In genomic region chr3:48465531-48466378, GRCh38 we compare ENCODE assay signal across 8 cellular contexts. TPM values are rescaled to one million over a fixed set of nuclear protein-coding genes. Genes with fewer than 3 reads are reported as not detected.
A peak's percentile ranks its signal among the peaks of the same experiment; 100 is the strongest.
DNase-seq lines count a peak whose midpoint lies in the region; ATAC-seq, FAIRE-seq and TF ChIP-seq lines count a peak whose summit lies in the region.

No MANE protein-coding gene starts in this region.

- peak overlapping the region; percentile 10 for H2AFZ ChIP-seq in fibroblast of lung (ENCODE audit: low read length)

- H3K27me3 ChIP-seq in HUES48 (ENCODE audit: control insufficient read depth, insufficient read depth, low read length) = no peaks in the 10 kb centered on the region
- H3K27me3 ChIP-seq in fibroblast of lung (ENCODE audit: control insufficient read depth, insufficient read depth, low read length) = no peaks in the 10 kb centered on the region

- H3K27ac ChIP-seq in HUES48 (ENCODE audit: low read depth, low read length) (peak overlapping the region; percentile 99), fibroblast of lung (ENCODE audit: insufficient read depth, low read length) (peak overlapping the region; percentile 100)

- peak overlapping the region; percentile 91 for H3K4me2 ChIP-seq in fibroblast of lung (ENCODE audit: extremely low read depth, insufficient read depth, low read length)

- H3K4me3 ChIP-seq in HUES48 (ENCODE audit: low read depth, low read length) = no peak overlapping the region
- H3K4me3 ChIP-seq in fibroblast of lung (replicated peaks in 1 of 4; ENCODE audit: control extremely low read depth in 1 of 4, insufficient read depth in 1 of 4, low read depth in 3 of 4, low read length in 4 of 4) = peak overlapping the region; percentile 50 to 66 (median 64)

- no peaks in the 10 kb centered on the region for H3K9me3 ChIP-seq in HUES48 (ENCODE audit: control insufficient read depth, insufficient read depth, low read length)
- no peaks in the 10 kb centered on the region for H3K9me3 ChIP-seq in fibroblast of lung (ENCODE audit: control insufficient read depth, insufficient read depth, low read depth, low read length)

- H4K20me1 ChIP-seq in fibroblast of lung (ENCODE audit: control insufficient read depth, extremely low read depth, insufficient read depth, low read length) = no peaks in the 10 kb centered on the region

- DNase-seq in D721Med (ENCODE audit: insufficient read length, low spot score) (peak; percentile 66), RKO (ENCODE audit: low spot score) (peak; percentile 93), fibroblast of lung (ENCODE audit: low read depth in 2 of 2) (peak; percentile 100), naive B cell (peak; percentile 91)
- DNase-seq in activated T-helper 2 cell treated with anti-CD3 and anti-CD28 coated beads, Interferon-gamma antibody, Interleukin-2, Interleukin-4, amounts not matched to agents 10 μg/mL and 5 μg/mL and 100 μg/mL, durations not matched to agents 14 hours and 24 hours and 36 hours (ENCODE audit: low spot score) = peak; percentile 80
- DNase-seq in stimulated activated naive B cell treated with anti-CD40 and anti-IgM and Interleukin-4, amounts not matched to agents 10 μg/mL and 1 μg/mL and 100 μg/mL, for 72 hours = peak; percentile 89

- peaks cover 54% of the 10 kb centered on the region for H3K36me3 Mint-ChIP-seq in activated T-helper 2 cell treated with anti-CD3 and anti-CD28 coated beads, Interferon-gamma antibody, Interleukin-2, Interleukin-4, amounts not matched to agents 10 μg/mL and 5 μg/mL and 100 μg/mL, durations not matched to agents 14 hours and 24 hours and 36 hours (ENCODE audit: low read depth)
- no peaks in the 10 kb centered on the region for H3K36me3 Mint-ChIP-seq in naive B cell
- peaks cover 21 to 52% of the 10 kb centered on the region in 2 donors for H3K36me3 Mint-ChIP-seq in stimulated activated naive B cell treated with anti-CD40 and anti-IgM and Interleukin-4, amounts not matched to agents 10 μg/mL and 1 μg/mL and 100 μg/mL, for 72 hours

- no peaks in the 10 kb centered on the region for H3K27me3 Mint-ChIP-seq in activated T-helper 2 cell treated with anti-CD3 and anti-CD28 coated beads, Interferon-gamma antibody, Interleukin-2, Interleukin-4, amounts not matched to agents 10 μg/mL and 5 μg/mL and 100 μg/mL, durations not matched to agents 14 hours and 24 hours and 36 hours (ENCODE audit: low read depth)
- no peaks in the 10 kb centered on the region for H3K27me3 Mint-ChIP-seq in naive B cell
- H3K27me3 Mint-ChIP-seq in stimulated activated naive B cell treated with anti-CD40 and anti-IgM and Interleukin-4, amounts not matched to agents 10 μg/mL and 1 μg/mL and 100 μg/mL, for 72 hours = no peaks in the 10 kb centered on the region

- intact Hi-C loops in activated T-helper 2 cell treated with anti-CD3 and anti-CD28 coated beads, Interferon-gamma antibody, Interleukin-2, Interleukin-4, amounts not matched to agents 10 μg/mL and 5 μg/mL and 100 μg/mL, durations not matched to agents 14 hours and 24 hours and 36 hours (cut with micrococcal nuclease) = no loop called here

- H3K4me1 ChIP-seq in HUES48 (ENCODE audit: control insufficient read depth, insufficient read depth, low read length) (peaks cover 11% of the 10 kb centered on the region), fibroblast of lung (ENCODE audit: control insufficient read depth, extremely low read depth, insufficient read depth, low read length) (peaks cover 27% of the 10 kb centered on the region)

- H3K4me3 Mint-ChIP-seq in activated T-helper 2 cell treated with anti-CD3 and anti-CD28 coated beads, Interferon-gamma antibody, Interleukin-2, Interleukin-4, amounts not matched to agents 10 μg/mL and 5 μg/mL and 100 μg/mL, durations not matched to agents 14 hours and 24 hours and 36 hours (ENCODE audit: low read depth) = peak overlapping the region; percentile 94
- peak overlapping the region; percentile 83 to 96 (median 93) for H3K4me3 Mint-ChIP-seq in naive B cell
- H3K4me3 Mint-ChIP-seq in stimulated activated naive B cell treated with anti-CD40 and anti-IgM and Interleukin-4, amounts not matched to agents 10 μg/mL and 1 μg/mL and 100 μg/mL, for 72 hours = peak overlapping the region; percentile 94

- FAIRE-seq in D721Med (lab: Jason Lieb, UNC) = no peak

- H3K27ac Mint-ChIP-seq in activated T-helper 2 cell treated with anti-CD3 and anti-CD28 coated beads, Interferon-gamma antibody, Interleukin-2, Interleukin-4, amounts not matched to agents 10 μg/mL and 5 μg/mL and 100 μg/mL, durations not matched to agents 14 hours and 24 hours and 36 hours = peak overlapping the region; percentile 84
- H3K27ac Mint-ChIP-seq in naive B cell = peak overlapping the region; percentile 97 to 99 (median 98)
- peak overlapping the region; percentile 97 for H3K27ac Mint-ChIP-seq in stimulated activated naive B cell treated with anti-CD40 and anti-IgM and Interleukin-4, amounts not matched to agents 10 μg/mL and 1 μg/mL and 100 μg/mL, for 72 hours

- H3K9me3 Mint-ChIP-seq in activated T-helper 2 cell treated with anti-CD3 and anti-CD28 coated beads, Interferon-gamma antibody, Interleukin-2, Interleukin-4, amounts not matched to agents 10 μg/mL and 5 μg/mL and 100 μg/mL, durations not matched to agents 14 hours and 24 hours and 36 hours = no peaks in the 10 kb centered on the region
- no peaks in the 10 kb centered on the region for H3K9me3 Mint-ChIP-seq in naive B cell
- H3K9me3 Mint-ChIP-seq in stimulated activated naive B cell treated with anti-CD40 and anti-IgM and Interleukin-4, amounts not matched to agents 10 μg/mL and 1 μg/mL and 100 μg/mL, for 72 hours = no peaks in the 10 kb centered on the region

- H3K36me3 ChIP-seq in HUES48 (ENCODE audit: control insufficient read depth, insufficient read depth, low read length) (peaks cover 43% of the 10 kb centered on the region), fibroblast of lung (ENCODE audit: control insufficient read depth, insufficient read depth, low read length) (peaks cover 34% of the 10 kb centered on the region)

- peaks cover 36% of the 10 kb centered on the region for H3K4me1 Mint-ChIP-seq in activated T-helper 2 cell treated with anti-CD3 and anti-CD28 coated beads, Interferon-gamma antibody, Interleukin-2, Interleukin-4, amounts not matched to agents 10 μg/mL and 5 μg/mL and 100 μg/mL, durations not matched to agents 14 hours and 24 hours and 36 hours (ENCODE audit: low read depth)
- peaks cover 34 to 53% (median 49%) of the 10 kb centered on the region in 3 donors for H3K4me1 Mint-ChIP-seq in naive B cell
- H3K4me1 Mint-ChIP-seq in stimulated activated naive B cell treated with anti-CD40 and anti-IgM and Interleukin-4, amounts not matched to agents 10 μg/mL and 1 μg/mL and 100 μg/mL, for 72 hours = peaks cover 42 to 52% of the 10 kb centered on the region in 2 donors

- H3K79me2 ChIP-seq in fibroblast of lung (ENCODE audit: control insufficient read depth, insufficient read depth, low read length) = peaks cover 43% of the 10 kb centered on the region

- TF ChIP-seq CTCF in D721Med (IDR thresholded peaks at IDR 0.05; ENCODE audit: insufficient read depth, missing control alignments) (peak; percentile 47), fibroblast of lung (conservative IDR thresholded peaks at IDR 0.05 in 1 of 2, IDR thresholded peaks at IDR 0.05 in 1 of 2; ENCODE audit: low read depth in 1 of 2, low read length in 2 of 2) (peak; percentile 67 to 76)

- H3K9ac ChIP-seq in HUES48 (ENCODE audit: low read depth, low read length) = peak overlapping the region; percentile 80
- H3K9ac ChIP-seq in fibroblast of lung (ENCODE audit: insufficient read depth, low read length) = peak overlapping the region; percentile 97

- ATAC-seq in GM21381 (IDR thresholded peaks at IDR 0.05; ENCODE audit: unreplicated experiment) (peak; percentile 81), naive B cell (ENCODE audit: low read depth in 2 of 2) (peak; percentile 98 to 99)
- peak; percentile 97 to 98 for ATAC-seq in stimulated activated naive B cell treated with anti-CD40 and anti-IgM and Interleukin-4, amounts not matched to agents 10 μg/mL and 1 μg/mL and 100 μg/mL, for 72 hours (replicated peaks)

RNA-seq across cellular contexts. Expression of gene ATRIP, which starts 19.2 kb away (rescaled TPM):
- total RNA-seq in activated T-helper 2 cell treated with anti-CD3 and anti-CD28 coated beads, Interferon-gamma antibody, Interleukin-2, Interleukin-4, amounts not matched to agents 10 μg/mL and 5 μg/mL and 100 μg/mL, durations not matched to agents 14 hours and 24 hours and 36 hours = 16.9 and 17.5 TPM in 2 replicates
- 3.0 and 3.6 TPM in 2 replicates for total RNA-seq in fibroblast of lung
- polyA plus RNA-seq in fibroblast of lung (5.0 and 7.0 TPM in 2 replicates), naive B cell (ENCODE audit: low read depth in 6 of 6) (10 to 100 TPM in 1 of 6 donors, 1 to 10 TPM in 5; 7.4 to 11.9 (median 7.7) TPM)
- polyA plus RNA-seq in fibroblast of lung (2012) = 3.9 and 8.3 TPM in 2 replicates
- 10.2 and 28.6 TPM in 2 replicates for polyA minus RNA-seq in fibroblast of lung (ENCODE audit: low replicate concordance)

RNA-seq across cellular contexts. Expression of gene TMA7, which starts 25.7 kb away (rescaled TPM):
- 270 and 289 TPM in 2 replicates for total RNA-seq in activated T-helper 2 cell treated with anti-CD3 and anti-CD28 coated beads, Interferon-gamma antibody, Interleukin-2, Interleukin-4, amounts not matched to agents 10 μg/mL and 5 μg/mL and 100 μg/mL, durations not matched to agents 14 hours and 24 hours and 36 hours
- total RNA-seq in fibroblast of lung = 305 and 306 TPM in 2 replicates
- polyA plus RNA-seq in fibroblast of lung (337 and 356 TPM in 2 replicates), naive B cell (ENCODE audit: low read depth in 6 of 6) (100 to 1,000 TPM; 433 to 593 (median 531) TPM)
- polyA plus RNA-seq in fibroblast of lung (2012) = 561 and 583 TPM in 2 replicates
- 0.59 TPM in 1 of 2 replicates, not detected in the other for polyA minus RNA-seq in fibroblast of lung (ENCODE audit: low replicate concordance)

RNA-seq across cellular contexts. Expression of gene CCDC51, which starts 25.8 kb away (rescaled TPM):
- total RNA-seq in activated T-helper 2 cell treated with anti-CD3 and anti-CD28 coated beads, Interferon-gamma antibody, Interleukin-2, Interleukin-4, amounts not matched to agents 10 μg/mL and 5 μg/mL and 100 μg/mL, durations not matched to agents 14 hours and 24 hours and 36 hours = 22.2 and 23.7 TPM in 2 replicates
- 19.3 and 27.2 TPM in 2 replicates for total RNA-seq in fibroblast of lung
- polyA plus RNA-seq in fibroblast of lung = 11.9 and 14.8 TPM in 2 replicates
- polyA plus RNA-seq in fibroblast of lung (2012) = 12.2 and 13.9 TPM in 2 replicates
- 5.0 and 8.6 TPM in 2 replicates for polyA minus RNA-seq in fibroblast of lung (ENCODE audit: low replicate concordance)
- polyA plus RNA-seq in naive B cell (ENCODE audit: low read depth in 6 of 6) = 10 to 100 TPM in 3 of 6 donors, 1 to 10 TPM in 3; 4.1 to 14.8 (median 9.5) TPM

RNA-seq across cellular contexts. Expression of gene PLXNB1, which starts 35.9 kb away (rescaled TPM):
- total RNA-seq in activated T-helper 2 cell treated with anti-CD3 and anti-CD28 coated beads, Interferon-gamma antibody, Interleukin-2, Interleukin-4, amounts not matched to agents 10 μg/mL and 5 μg/mL and 100 μg/mL, durations not matched to agents 14 hours and 24 hours and 36 hours = 6.8 and 7.0 TPM in 2 replicates
- 37.2 and 44.6 TPM in 2 replicates for total RNA-seq in fibroblast of lung
- polyA plus RNA-seq in fibroblast of lung = 12.8 and 14.3 TPM in 2 replicates
- 12.0 and 14.9 TPM in 2 replicates for polyA plus RNA-seq in fibroblast of lung (2012)
- polyA minus RNA-seq in fibroblast of lung (ENCODE audit: low replicate concordance) = 33.0 and 36.1 TPM in 2 replicates
- under 1 TPM in 2 of 6 donors, not detected in 4; 0.03 to 0.37 TPM for polyA plus RNA-seq in naive B cell (ENCODE audit: low read depth in 6 of 6)

RNA-seq across cellular contexts. Expression of gene SHISA5, which starts 38.2 kb away (rescaled TPM):
- total RNA-seq in activated T-helper 2 cell treated with anti-CD3 and anti-CD28 coated beads, Interferon-gamma antibody, Interleukin-2, Interleukin-4, amounts not matched to agents 10 μg/mL and 5 μg/mL and 100 μg/mL, durations not matched to agents 14 hours and 24 hours and 36 hours = 65.6 and 69.5 TPM in 2 replicates
- 92.7 and 136 TPM in 2 replicates for total RNA-seq in fibroblast of lung
- polyA plus RNA-seq in fibroblast of lung = 139 and 172 TPM in 2 replicates
- polyA plus RNA-seq in fibroblast of lung (2012) = 222 and 271 TPM in 2 replicates
- 473 and 503 TPM in 2 replicates for polyA minus RNA-seq in fibroblast of lung (ENCODE audit: low replicate concordance)
- 100 to 1,000 TPM; 393 to 571 (median 442) TPM for polyA plus RNA-seq in naive B cell (ENCODE audit: low read depth in 6 of 6)
